Comparison of ENCODE assay signal across 8 cellular contexts in the genomic region with DNA sequence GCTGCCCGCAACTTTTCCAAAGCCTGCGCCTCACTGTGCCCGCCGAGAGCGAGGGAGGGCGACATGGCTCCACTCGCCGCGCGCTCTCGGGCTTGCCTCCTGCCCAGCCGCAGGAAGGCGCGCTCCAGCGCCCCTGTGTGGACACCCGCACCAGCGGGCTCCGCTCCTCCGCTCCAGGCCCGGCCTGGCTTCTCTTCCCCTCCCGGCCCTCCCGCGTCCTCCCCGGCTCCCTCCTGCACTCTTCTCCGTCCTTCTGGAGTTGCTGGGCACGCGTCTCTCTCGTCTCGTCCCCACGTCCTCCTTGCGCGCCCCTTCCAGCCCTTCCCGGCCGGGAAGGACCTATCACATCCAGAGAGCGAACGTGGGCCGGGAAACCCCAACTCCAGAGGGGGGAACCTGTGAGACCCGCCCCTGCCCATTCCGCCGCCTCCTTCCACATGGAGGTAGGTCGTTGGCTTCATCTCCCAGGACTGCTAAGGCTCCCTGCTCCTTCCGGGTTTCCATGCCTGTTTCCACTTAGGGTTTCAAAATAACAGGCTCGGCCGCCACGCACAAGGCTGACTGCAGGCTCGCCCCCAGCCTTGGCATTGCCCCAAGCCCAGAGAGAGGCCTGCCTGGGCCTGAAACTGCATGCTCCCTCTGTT.
DNase-seq lines count a peak whose midpoint lies in the region; ATAC-seq and TF ChIP-seq lines count a peak whose summit lies in the region.
"Not testable (repeated sequence)": the region's sequence is repeated elsewhere in the genome, so short reads cannot be mapped to it uniquely, and the experiment has no call there.

No MANE protein-coding gene starts in this region.

- TF ChIP-seq CTCF in Loucy (conservative IDR thresholded peaks at IDR 0.05; ENCODE audit: low read length); PC-3 (conservative IDR thresholded peaks at IDR 0.05; ENCODE audit: low read depth, low read length): not testable (repeated sequence)
- TF ChIP-seq CTCF in endodermal cell (conservative IDR thresholded peaks at IDR 0.05) (peak; percentile 61), neural progenitor cell (IDR thresholded peaks at IDR 0.05) (peak; percentile 38), stomach (IDR thresholded peaks at IDR 0.05) (peak in 1 of 7 experiments; percentile 10)

- H3K9ac ChIP-seq in Loucy (ENCODE audit: low read depth, low read length, poor library complexity, severe bottlenecking), result peak overlapping the region; percentile 48
- H3K9ac ChIP-seq in PC-3 (ENCODE audit: low read length); endodermal cell (ENCODE audit: extremely low read depth, low read length, poor library complexity, severe bottlenecking); neural progenitor cell: not testable (repeated sequence)

- peaks cover 16% of the 10 kb centered on the region for H3K4me1 Mint-ChIP-seq in activated naive CD4-positive, alpha-beta T cell treated with anti-CD3 and anti-CD28 coated beads for 36 hours (ENCODE audit: low read depth)
- H3K4me1 Mint-ChIP-seq in endodermal cell, neural progenitor cell: not testable (repeated sequence)

- not testable (repeated sequence) for H3K27ac Mint-ChIP-seq in activated naive CD4-positive, alpha-beta T cell treated with anti-CD3 and anti-CD28 coated beads for 36 hours; endodermal cell
- H3K27ac Mint-ChIP-seq in neural progenitor cell, result peak overlapping the region; percentile 14

- 0 to 15% methylated on average over 2 to 30 of the region's 46 CpGs for WGBS in endodermal cell (ENCODE audit: insufficient coverage in 1 of 2, insufficient read length in 1 of 2), 2 experiments
- WGBS in stomach, 5 donors, result 6 to 13% (median 11%) methylated on average over 17 to 28 of the region's 46 CpGs

- DNase-seq in D341Med (ENCODE audit: low spot score) (peak; percentile 67), endodermal cell (peak; percentile 88), iPS-NIHi11 (ENCODE audit: low spot score) (peak; percentile 19), neural progenitor cell (ENCODE audit: low spot score) (peak; percentile 62), stomach (peak; percentile 27)
- not testable (repeated sequence) for DNase-seq in PC-3; activated naive CD4-positive, alpha-beta T cell treated with anti-CD3 and anti-CD28 coated beads for 36 hours

- CTCF ChIA-PET in PC-3 (lab: Charles Lee); activated naive CD4-positive, alpha-beta T cell treated with anti-CD3 and anti-CD28 coated beads for 36 hours (lab: Charles Lee): not testable (repeated sequence)

- POLR2A ChIA-PET in PC-3 (lab: Charles Lee; ENCODE audit: unreplicated experiment), result not testable (repeated sequence)

- H3K4me3 ChIP-seq in Loucy (ENCODE audit: low read length, poor library complexity, severe bottlenecking) (peak overlapping the region; percentile 71), endodermal cell (ENCODE audit: low read length) (peak overlapping the region; percentile 60), neural progenitor cell (peak overlapping the region; percentile 48), stomach (peak overlapping the region; percentile 33 to 45 (median 42))
- not testable (repeated sequence) for H3K4me3 ChIP-seq in PC-3 (ENCODE audit: low read length)

- H3K27me3 Mint-ChIP-seq in activated naive CD4-positive, alpha-beta T cell treated with anti-CD3 and anti-CD28 coated beads for 36 hours (ENCODE audit: low read depth), result peaks cover 17% of the 10 kb centered on the region
- H3K27me3 Mint-ChIP-seq in endodermal cell (ENCODE audit: insufficient read depth), result peaks cover 57% of the 10 kb centered on the region
- not testable (repeated sequence) for H3K27me3 Mint-ChIP-seq in neural progenitor cell (ENCODE audit: insufficient read depth, low read depth)

- H2AFZ ChIP-seq in Loucy (ENCODE audit: low read length), result peak overlapping the region; percentile 55; the same call in 1 of the 2 replicates
- H2AFZ ChIP-seq in PC-3 (ENCODE audit: low read length), result not testable (repeated sequence)
- peak overlapping the region; percentile 96 for H2AFZ ChIP-seq in neural progenitor cell (replicated peaks)

- not testable (repeated sequence) for H3K27me3 ChIP-seq in Loucy (ENCODE audit: insufficient read depth, low read length, poor library complexity, severe bottlenecking); PC-3 (ENCODE audit: low read length)
- H3K27me3 ChIP-seq in endodermal cell (ENCODE audit: control insufficient read depth, insufficient read depth, low read length, poor library complexity, severe bottlenecking) (peaks cover 49% of the 10 kb centered on the region), neural progenitor cell (peaks cover 82% of the 10 kb centered on the region), stomach (peaks cover 0 to 48% (median 24%) of the 10 kb centered on the region in 3 donors)

- peak overlapping the region; percentile 77 for H3K4me3 Mint-ChIP-seq in activated naive CD4-positive, alpha-beta T cell treated with anti-CD3 and anti-CD28 coated beads for 36 hours
- H3K4me3 Mint-ChIP-seq in endodermal cell, result peak overlapping the region; percentile 62
- H3K4me3 Mint-ChIP-seq in neural progenitor cell, result peak overlapping the region; percentile 88

- intact Hi-C loops in PC-3 (cut with micrococcal nuclease), result loop anchor here (10.0 kb wide), 2 partner anchors 164 to 244 kb away; no protein-coding TSS in a partner anchor
- intact Hi-C loops in activated naive CD4-positive, alpha-beta T cell treated with anti-CD3 and anti-CD28 coated beads for 36 hours (cut with micrococcal nuclease), result loop anchor here (10.0 kb wide), 1 partner anchor 244 kb away; no protein-coding TSS in a partner anchor
- intact Hi-C loops in stomach (cut with DNase I; ENCODE audit: low total_unique reads), result not testable (repeated sequence)

- H3K36me3 ChIP-seq in Loucy (ENCODE audit: insufficient read depth, low read length); PC-3 (ENCODE audit: low read depth, low read length); endodermal cell (ENCODE audit: control insufficient read depth, insufficient read depth, low read length); neural progenitor cell; stomach: not testable (repeated sequence)

- TF ChIP-seq POLR2A in stomach (IDR thresholded peaks at IDR 0.05), result not testable (repeated sequence)

- not testable (repeated sequence) for H3K4me1 ChIP-seq in Loucy (ENCODE audit: insufficient read depth, low read length, poor library complexity, severe bottlenecking); PC-3 (ENCODE audit: insufficient read depth, low read length); endodermal cell (ENCODE audit: control insufficient read depth, insufficient read depth, low read length); neural progenitor cell
- H3K4me1 ChIP-seq in stomach, result peaks cover 13 to 24% (median 19%) of the 10 kb centered on the region in 4 donors

- not testable (repeated sequence) for BruUV-seq in PC-3 (replicated peaks; lab: Mats Ljungman, UMichigan)

- not testable (repeated sequence) for H4K20me1 ChIP-seq in Loucy (ENCODE audit: insufficient read depth, low read length, poor library complexity, severe bottlenecking); PC-3 (ENCODE audit: low read length); neural progenitor cell (ENCODE audit: low read depth)

- H3K4me2 ChIP-seq in Loucy (ENCODE audit: low read depth, low read length, poor library complexity, severe bottlenecking), result peak overlapping the region; percentile 70
- H3K4me2 ChIP-seq in PC-3 (ENCODE audit: low read length), result not testable (repeated sequence)
- peak overlapping the region; percentile 80 for H3K4me2 ChIP-seq in neural progenitor cell

- not testable (repeated sequence) for H3F3A ChIP-seq in Loucy (ENCODE audit: low read depth); PC-3 (ENCODE audit: low read length, unreplicated experiment); neural progenitor cell (ENCODE audit: low read depth)

- peak; percentile 27; the same call in 1 of the 2 replicates for ATAC-seq in PC-3

- H3K27ac ChIP-seq in PC-3 (ENCODE audit: low read length); endodermal cell (ENCODE audit: low read depth, low read length); neural progenitor cell: not testable (repeated sequence)
- peak overlapping the region in 2 of 5 donors; percentile 14 to 29 for H3K27ac ChIP-seq in stomach

- not testable (repeated sequence) for H3K9me3 ChIP-seq in Loucy (ENCODE audit: insufficient read depth, low read depth, low read length); PC-3 (ENCODE audit: low read length); endodermal cell (ENCODE audit: control insufficient read depth, low read length); neural progenitor cell (ENCODE audit: low read depth); stomach

- not testable (repeated sequence) for TF ChIP-seq EP300 in stomach (IDR thresholded peaks at IDR 0.05)

- H3K79me2 ChIP-seq in Loucy (ENCODE audit: insufficient read depth, low read length); PC-3 (ENCODE audit: low read length); neural progenitor cell (ENCODE audit: low read depth): not testable (repeated sequence)

- H3K9me3 Mint-ChIP-seq in activated naive CD4-positive, alpha-beta T cell treated with anti-CD3 and anti-CD28 coated beads for 36 hours; endodermal cell; neural progenitor cell: not testable (repeated sequence)

- not testable (repeated sequence) for H3K9me2 ChIP-seq in Loucy (replicated peaks; ENCODE audit: low read depth, low read length); PC-3 (replicated peaks; ENCODE audit: low read length)

- H3K36me3 Mint-ChIP-seq in activated naive CD4-positive, alpha-beta T cell treated with anti-CD3 and anti-CD28 coated beads for 36 hours (ENCODE audit: low read depth); endodermal cell (ENCODE audit: low read depth); neural progenitor cell: not testable (repeated sequence)
